In genomic region chr20:4041748-4042411, GRCh38 we compare ENCODE assay signal across 9 cellular contexts. TPM values are rescaled to one million over a fixed set of nuclear protein-coding genes. Genes with fewer than 3 reads are reported as not detected.
DNase-seq lines count a peak whose midpoint lies in the region; ATAC-seq and TF ChIP-seq lines count a peak whose summit lies in the region.
"Had no signal": no experiment of that assay in that cellular context is flagged by ENCODE, and none has a peak within 500 bp of the region (broad histone marks: within the 10 kb centered on the region; RNA-seq: fewer than 3 reads in every experiment).

No MANE protein-coding gene starts in this region.

- H3K18ac ChIP-seq in IMR-90 (ENCODE audit: low read depth, low read length): no peak overlapping the region

- peaks cover 0 to 7% of the 10 kb centered on the region in 2 experiments; a peak in 1 of 4 replicates for H3K79me1 ChIP-seq in IMR-90 (ENCODE audit: low read depth in 1 of 2, low read length in 2 of 2)

- dilution Hi-C loops in IMR-90 (cut with HindIII; ENCODE audit: low sequenced_read_pairs, unreplicated experiment): no loop called here

- intact Hi-C loops in IMR-90 (cut with micrococcal nuclease) (no loop called here), left colon (cut with DNase I, micrococcal nuclease) (no loop called here)

- H3K56ac ChIP-seq in IMR-90 (ENCODE audit: extremely low read depth, insufficient read depth, low read length): no peak overlapping the region

- H2AK9ac ChIP-seq in IMR-90 (replicated peaks; ENCODE audit: low read depth, low read length, poor library complexity): no peak overlapping the region

- H3K4me1 Mint-ChIP-seq in activated naive CD4-positive, alpha-beta T cell treated with anti-CD3 and anti-CD28 coated beads, Interleukin-2, amount 10 ng/mL, durations not matched to agents 7 days and 5 days: peaks cover 26% of the 10 kb centered on the region

- H2BK5ac ChIP-seq in IMR-90 (ENCODE audit: low read depth, low read length, poor library complexity, severe bottlenecking): no peak overlapping the region

- peaks cover 4% of the 10 kb centered on the region for H3K36me3 Mint-ChIP-seq in activated naive CD4-positive, alpha-beta T cell treated with anti-CD3 and anti-CD28 coated beads, Interleukin-2, amount 10 ng/mL, durations not matched to agents 7 days and 5 days

- H3K4ac ChIP-seq in IMR-90 (ENCODE audit: low read depth, low read length): no peak overlapping the region; the same call in 1 of the 2 replicates

- peaks cover 3% of the 10 kb centered on the region for H3K9me3 Mint-ChIP-seq in activated naive CD4-positive, alpha-beta T cell treated with anti-CD3 and anti-CD28 coated beads, Interleukin-2, amount 10 ng/mL, durations not matched to agents 7 days and 5 days

- no peak overlapping the region for H4K5ac ChIP-seq in IMR-90 (ENCODE audit: low read depth, low read length)

- in situ Hi-C loops in IMR-90 (cut with MboI; ENCODE audit: low sequenced_read_pairs): no loop called here

- no peak overlapping the region for H3K4me2 ChIP-seq in IMR-90 (ENCODE audit: low read depth, low read length)

- H3K4me3 ChIP-seq in IMR-90 (ENCODE audit: insufficient read depth, low read depth, low read length): no peak overlapping the region
- H3K4me3 ChIP-seq in adipocyte (ENCODE audit: low read length): no peak overlapping the region

- H3K9me3 ChIP-seq in IMR-90 (ENCODE audit: control insufficient read depth, insufficient read depth, low read length): no peaks in the 10 kb centered on the region
- H3K9me3 ChIP-seq in adipocyte (ENCODE audit: control insufficient read depth, low read length): no peaks in the 10 kb centered on the region

- peak overlapping the region; percentile 66; the same call in 1 of the 2 replicates for H2AK5ac ChIP-seq in IMR-90 (ENCODE audit: low read depth, low read length)

- 100% methylated on average over 1 of the region's 8 CpGs; no CpG with 5 or more reads in 1 of the 2 experiments for WGBS in IMR-90 (ENCODE audit: extremely low coverage in 2 of 2, insufficient read length in 1 of 2), 2 experiments

- H2BK15ac ChIP-seq in IMR-90 (ENCODE audit: low read depth, low read length): no peak overlapping the region

- H2BK20ac ChIP-seq in IMR-90 (ENCODE audit: low read depth, low read length): peak overlapping the region; percentile 8; the same call in 1 of the 2 replicates

- H3K27ac ChIP-seq in IMR-90 (ENCODE audit: insufficient read depth, low read length): no peak overlapping the region

- H3K4me1 ChIP-seq in IMR-90 (ENCODE audit: control insufficient read depth, insufficient read depth, low read length) (peaks cover 18% of the 10 kb centered on the region), adipocyte (ENCODE audit: control insufficient read depth, insufficient read depth, low read length) (peaks cover 13% of the 10 kb centered on the region)

- H4K91ac ChIP-seq in IMR-90 (ENCODE audit: insufficient read depth, low read depth, low read length): no peak overlapping the region

- 0 out of 2 replicates have a peak overlapping the region, but pooled peaks have one; percentile 9 for H3K14ac ChIP-seq in IMR-90 (replicated peaks; ENCODE audit: low read depth, low read length)

- TF ChIP-seq POLR2A in IMR-90 (IDR thresholded peaks at IDR 0.05; ENCODE audit: low read depth, low read length): no peak

- H2BK120ac ChIP-seq in IMR-90 (ENCODE audit: low read depth, low read length): peak overlapping the region; percentile 43

- peaks cover 27% of the 10 kb centered on the region for H3K27me3 Mint-ChIP-seq in activated naive CD4-positive, alpha-beta T cell treated with anti-CD3 and anti-CD28 coated beads, Interleukin-2, amount 10 ng/mL, durations not matched to agents 7 days and 5 days

- BruUV-seq in IMR-90 (replicated peaks; lab: Mats Ljungman, UMichigan): no TSS peak

- no peaks in the 10 kb centered on the region for H4K20me1 ChIP-seq in IMR-90 (ENCODE audit: insufficient read depth, low read length)

- no peak for ATAC-seq in IMR-90 (ENCODE audit: low read depth)
- peak; percentile 95 for ATAC-seq in left colon

- POLR2A ChIA-PET in IMR-90 (lab: Charles Lee; ENCODE audit: unreplicated experiment): no interaction called here

- peak overlapping the region; percentile 44 for H2AFZ ChIP-seq in IMR-90 (replicated peaks; ENCODE audit: low read length, poor library complexity)

- peaks cover 23% of the 10 kb centered on the region for H3K9me1 ChIP-seq in IMR-90 (ENCODE audit: insufficient read depth, low read length)

- no peak for TF ChIP-seq CTCF in IMR-90 (conservative IDR thresholded peaks at IDR 0.05; ENCODE audit: low read depth, low read length)

- no peak for TF ChIP-seq RAD21 in IMR-90 (IDR thresholded peaks at IDR 0.05; ENCODE audit: low read length)

- H3K4me3 Mint-ChIP-seq in activated naive CD4-positive, alpha-beta T cell treated with anti-CD3 and anti-CD28 coated beads, Interleukin-2, amount 10 ng/mL, durations not matched to agents 7 days and 5 days: no peak overlapping the region

- no peak overlapping the region for H3K27ac Mint-ChIP-seq in activated naive CD4-positive, alpha-beta T cell treated with anti-CD3 and anti-CD28 coated beads, Interleukin-2, amount 10 ng/mL, durations not matched to agents 7 days and 5 days

- no peaks in the 10 kb centered on the region for H3K27me3 ChIP-seq in IMR-90 (ENCODE audit: control insufficient read depth, insufficient read depth, low read length)
- H3K27me3 ChIP-seq in adipocyte (replicated peaks; ENCODE audit: control insufficient read depth, insufficient read depth, low read length): no peaks in the 10 kb centered on the region

- no peak overlapping the region for H3K23ac ChIP-seq in IMR-90 (ENCODE audit: low read depth, low read length)

- DNase-seq in AG20443 (ENCODE audit: low spot score): peak; percentile 70
- peak; percentile 89 for DNase-seq in IMR-90
- peak; percentile 45 for DNase-seq in adipocyte (ENCODE audit: low read depth)
- peak; percentile 90 to 93 for DNase-seq in left colon
- DNase-seq in mesenteric fat pad (ENCODE audit: low spot score): no peak
- no peak for DNase-seq in stimulated activated CD4-positive, alpha-beta T cell treated with anti-CD3 and anti-CD28 coated beads, Interleukin-15, amount 100 ng/mL, for 24 hours
- no peak for DNase-seq in stimulated activated CD4-positive, alpha-beta T cell treated with anti-CD3 and anti-CD28 coated beads, Interleukin-4, amount 100 ng/mL, for 4 hours
- DNase-seq in activated naive CD4-positive, alpha-beta T cell treated with anti-CD3 and anti-CD28 coated beads, Interleukin-2, amount 10 ng/mL, durations not matched to agents 7 days and 5 days: no peak
- DNase-seq: activated naive CD4-positive, alpha-beta T cell had no signal

- H3K36me3 ChIP-seq in IMR-90 (ENCODE audit: control insufficient read depth, insufficient read depth, low read length) (no peaks in the 10 kb centered on the region), adipocyte (ENCODE audit: control insufficient read depth, insufficient read depth, low read length, severe bottlenecking) (no peaks in the 10 kb centered on the region)

- CTCF ChIA-PET in IMR-90 (lab: Yijun Ruan, JAX): no interaction called here
- CTCF ChIA-PET in activated naive CD4-positive, alpha-beta T cell treated with anti-CD3 and anti-CD28 coated beads, Interleukin-2, amount 10 ng/mL, durations not matched to agents 7 days and 5 days (lab: Charles Lee): no interaction called here

- H4K8ac ChIP-seq in IMR-90 (ENCODE audit: low read depth in 2 of 2, low read length in 2 of 2): no peak overlapping the region

- H3K9ac ChIP-seq in IMR-90 (ENCODE audit: low read depth, low read length) (no peak overlapping the region), adipocyte (ENCODE audit: low read length) (no peak overlapping the region)

TF ChIP-seq in IMR-90, 13 proteins besides CTCF, POLR2A, EP300 and RAD21:
- TF ChIP-seq RFX5 (IDR thresholded peaks at IDR 0.05; ENCODE audit: low read depth, low read length): no peak
- TF ChIP-seq FOS (IDR thresholded peaks at IDR 0.05; ENCODE audit: low read depth, low read length): peak; percentile 61
- TF ChIP-seq CEBPB (IDR thresholded peaks at IDR 0.05; ENCODE audit: low read depth, low read length): peak; percentile 68
- TF ChIP-seq BHLHE40 (IDR thresholded peaks at IDR 0.05; ENCODE audit: low read depth, low read length): no peak
- 0 out of 2 replicates have a peak, but pooled peaks have one; percentile 30 for TF ChIP-seq MAZ (IDR thresholded peaks at IDR 0.05; ENCODE audit: borderline replicate concordance, low read depth, low read length)
- TF ChIP-seq MXI1 (IDR thresholded peaks at IDR 0.05; ENCODE audit: borderline replicate concordance, low read depth, low read length): no peak
- TF ChIP-seq SMC3 (IDR thresholded peaks at IDR 0.05; ENCODE audit: low read depth, low read length): no peak
- no peak for TF ChIP-seq NFE2L2 (IDR thresholded peaks at IDR 0.05; ENCODE audit: low read depth, low read length)
- no peak for TF ChIP-seq RCOR1 (IDR thresholded peaks at IDR 0.05; ENCODE audit: insufficient replicate concordance, low read length)
- no peak for TF ChIP-seq CHD1 (IDR thresholded peaks at IDR 0.05; ENCODE audit: low read depth, low read length)

RNA-seq across cellular contexts. Expression of gene RNF24, which starts 26.5 kb away (rescaled TPM):
- total RNA-seq in IMR-90 (2012; rRNA removed) (11.3 and 12.5 TPM in 2 replicates), left colon (1 to 10 TPM; 2.9 to 5.6 TPM), mesenteric fat pad (17.3 TPM)
- polyA plus RNA-seq in IMR-90 (2012; rRNA removed): 9.1 and 11.3 TPM in 2 replicates
- 6.6 and 7.3 TPM in 2 replicates for polyA plus RNA-seq in IMR-90 (2012; cell fraction: cytosol; rRNA removed)
- polyA plus RNA-seq in IMR-90 (2012; cell fraction: nucleus; rRNA removed; ENCODE audit: low replicate concordance): 6.4 and 11.0 TPM in 2 replicates

Comparison
In these comparisons a context has a peak if more than half of its experiments do, and no peak if none do; other contexts are left out.
1. DNase-seq: peak in AG20443 (single experiment), IMR-90 (single experiment), adipocyte (single experiment) and left colon (2 of 2); none in mesenteric fat pad (single experiment), stimulated activated CD4-positive, alpha-beta T cell treated with anti-CD3 and anti-CD28 coated beads, Interleukin-15, amount 100 ng/mL, for 24 hours (single experiment), stimulated activated CD4-positive, alpha-beta T cell treated with anti-CD3 and anti-CD28 coated beads, Interleukin-4, amount 100 ng/mL, for 4 hours (0 of 2) and activated naive CD4-positive, alpha-beta T cell treated with anti-CD3 and anti-CD28 coated beads, Interleukin-2, amount 10 ng/mL, durations not matched to agents 7 days and 5 days (single experiment).